9 cellular contexts compared by ENCODE assay signal in the genomic region with DNA sequence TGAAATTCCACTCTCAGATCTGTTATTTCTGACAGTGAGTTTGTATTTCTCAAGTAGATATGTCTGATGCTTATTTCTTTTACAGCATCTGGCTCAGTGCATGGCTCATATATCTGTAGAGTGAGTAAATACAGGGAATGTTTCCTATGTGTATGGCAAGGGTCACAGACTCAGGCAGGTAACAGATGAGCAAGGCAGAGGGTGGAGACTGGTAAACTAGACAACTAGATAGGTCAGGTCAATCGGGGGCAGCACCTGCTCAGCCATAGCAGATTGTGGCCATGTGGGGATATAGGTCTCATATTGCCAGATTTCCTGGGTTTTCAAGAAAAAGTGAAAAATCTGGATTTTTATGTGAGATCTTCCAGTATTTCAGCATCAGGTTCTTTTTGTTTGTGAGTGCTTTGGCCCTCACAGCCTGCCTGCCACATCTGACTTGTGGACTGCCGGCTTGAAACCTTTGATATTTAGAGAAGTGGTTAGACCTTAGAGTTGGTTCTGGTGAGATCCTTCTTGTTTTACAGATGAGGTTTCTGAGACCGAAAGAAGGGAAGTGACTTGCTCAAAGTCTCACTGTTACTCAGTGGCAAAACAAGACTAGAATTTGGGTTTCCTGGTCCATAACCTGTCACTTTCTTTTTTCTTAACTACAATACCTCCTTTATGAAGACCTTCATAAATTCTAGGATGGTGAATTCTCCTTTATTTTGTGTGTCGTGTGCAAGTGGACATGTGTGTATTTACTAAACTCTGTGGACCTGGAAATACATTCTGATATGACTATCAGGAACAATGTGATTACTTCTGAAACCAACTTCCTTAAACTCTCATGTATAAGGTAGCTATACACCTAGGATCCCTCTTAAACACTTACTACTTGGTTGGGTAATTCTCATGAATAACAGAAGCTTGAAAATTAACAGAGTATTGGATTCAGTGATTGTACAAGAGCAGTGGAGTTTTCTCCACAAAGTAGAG. TPM values are rescaled to one million over a fixed set of nuclear protein-coding genes. Genes with fewer than 3 reads are reported as not detected.
A peak's percentile ranks its signal among the peaks of the same experiment; 100 is the strongest.
DNase-seq lines count a peak whose midpoint lies in the region; ATAC-seq and TF ChIP-seq lines count a peak whose summit lies in the region.
"Had no signal": no experiment of that assay in that cellular context is flagged by ENCODE, and none has a peak within 500 bp of the region (broad histone marks: within the 10 kb centered on the region; RNA-seq: fewer than 3 reads in every experiment).

No MANE protein-coding gene starts in this region.

- no peak for TF ChIP-seq POLR2A in prostate gland (IDR thresholded peaks at IDR 0.05)

- no peaks in the 10 kb centered on the region for H3K27me3 ChIP-seq in CD8-positive, alpha-beta T cell (ENCODE audit: insufficient read depth, low read length)
- no peaks in the 10 kb centered on the region for H3K27me3 ChIP-seq in prostate gland (replicated peaks; ENCODE audit: insufficient read depth)

- H3K27me3 Mint-ChIP-seq in CD8-positive, alpha-beta T cell (ENCODE audit: low read depth), result no peaks in the 10 kb centered on the region
- no peaks in the 10 kb centered on the region for H3K27me3 Mint-ChIP-seq in activated CD8-positive, alpha-beta T cell treated with anti-CD3 and anti-CD28 coated beads for 36 hours

- peak overlapping the region; percentile 82 for H3K27ac Mint-ChIP-seq in CD8-positive, alpha-beta T cell
- H3K27ac Mint-ChIP-seq in activated CD8-positive, alpha-beta T cell treated with anti-CD3 and anti-CD28 coated beads for 36 hours, result peak overlapping the region; percentile 60

- peak; percentile 33 for ATAC-seq in CD8-positive, alpha-beta T cell
- ATAC-seq in GM19395 (IDR thresholded peaks at IDR 0.05; ENCODE audit: unreplicated experiment) (peak; percentile 73), HG03196 (IDR thresholded peaks at IDR 0.05; ENCODE audit: unreplicated experiment) (peak; percentile 77)
- ATAC-seq in activated CD8-positive, alpha-beta T cell treated with anti-CD3 and anti-CD28 coated beads for 36 hours, result peak; percentile 78

- H3K9me3 ChIP-seq in CD8-positive, alpha-beta T cell (ENCODE audit: low read length), result no peaks in the 10 kb centered on the region
- no peaks in the 10 kb centered on the region for H3K9me3 ChIP-seq in prostate gland

- DNase-seq in CD8-positive, alpha-beta T cell, result no peak
- peak; percentile 56 for DNase-seq in activated CD8-positive, alpha-beta T cell treated with anti-CD3 and anti-CD28 coated beads for 36 hours
- DNase-seq in NCI-H1105 treated with DMSO at 0.1 percent for 48 hours (lab: John Stamatoyannopoulos, UW) (no peak), prostate gland (ENCODE audit: low spot score) (no peak), NCI-H524 (lab: John Stamatoyannopoulos, UW) (no peak)
- DNase-seq in activated CD4-positive, CD25-positive, alpha-beta regulatory T cell treated with anti-CD3 and anti-CD28 coated beads, Interleukin-2, amount 50 U/mL, for 72 hours, result no peak
- DNase-seq: NCI-H1694 treated with DMSO at 0.1 percent for 48 hours had no signal

- CTCF ChIA-PET in CD8-positive, alpha-beta T cell (lab: Charles Lee), result interaction anchor here (0.9 to 6.9 kb wide), 5 partner anchors 11 to 233 kb away, joined by 3 to 30 read pairs (median 5); no protein-coding TSS in a partner anchor
- CTCF ChIA-PET in activated CD8-positive, alpha-beta T cell treated with anti-CD3 and anti-CD28 coated beads for 36 hours (lab: Charles Lee), result interaction anchor here (0.9 to 2.3 kb wide), 3 partner anchors 13 to 20 kb away, joined by 3 to 19 read pairs (median 6); no protein-coding TSS in a partner anchor

- TF ChIP-seq CTCF in CD8-positive, alpha-beta T cell (IDR thresholded peaks at IDR 0.05), result no peak
- TF ChIP-seq CTCF in activated CD8-positive, alpha-beta T cell treated with anti-CD3 and anti-CD28 coated beads for 36 hours (IDR thresholded peaks at IDR 0.05), result no peak
- TF ChIP-seq CTCF in prostate gland (IDR thresholded peaks at IDR 0.05), result no peak

- H3K36me3 ChIP-seq in CD8-positive, alpha-beta T cell (ENCODE audit: insufficient read depth, low read length), result peaks cover 3% of the 10 kb centered on the region
- H3K36me3 ChIP-seq in prostate gland, result no peaks in the 10 kb centered on the region

- H3K4me3 Mint-ChIP-seq in CD8-positive, alpha-beta T cell, result no peak overlapping the region
- peak overlapping the region; percentile 0 for H3K4me3 Mint-ChIP-seq in activated CD8-positive, alpha-beta T cell treated with anti-CD3 and anti-CD28 coated beads for 36 hours

- POLR2A ChIA-PET in CD8-positive, alpha-beta T cell (lab: Charles Lee), result no interaction called here
- POLR2A ChIA-PET in activated CD8-positive, alpha-beta T cell treated with anti-CD3 and anti-CD28 coated beads for 36 hours (lab: Charles Lee), result interaction anchor here (0.8 to 1.1 kb wide), 3 partner anchors 19 to 791 kb away, joined by 3 to 4 read pairs (median 4); no protein-coding TSS in a partner anchor

- WGBS in prostate gland, result 88% methylated on average over 4 of the region's 4 CpGs

- H3K27ac ChIP-seq in CD8-positive, alpha-beta T cell (ENCODE audit: low read depth, low read length), result no peak overlapping the region
- H3K27ac ChIP-seq in prostate gland, result no peak overlapping the region

- no peaks in the 10 kb centered on the region for H3K9me3 Mint-ChIP-seq in CD8-positive, alpha-beta T cell
- H3K9me3 Mint-ChIP-seq in activated CD8-positive, alpha-beta T cell treated with anti-CD3 and anti-CD28 coated beads for 36 hours, result no peaks in the 10 kb centered on the region

- H3K4me3 ChIP-seq in CD8-positive, alpha-beta T cell (ENCODE audit: low read depth, low read length), result no peak overlapping the region
- no peak overlapping the region for H3K4me3 ChIP-seq in prostate gland

- intact Hi-C loops in CD8-positive, alpha-beta T cell (cut with DNase I, micrococcal nuclease), result no loop called here
- intact Hi-C loops in activated CD8-positive, alpha-beta T cell treated with anti-CD3 and anti-CD28 coated beads for 36 hours (cut with micrococcal nuclease), result no loop called here
- intact Hi-C loops in prostate gland (cut with DNase I), result no loop called here

- peaks cover 11% of the 10 kb centered on the region for H3K36me3 Mint-ChIP-seq in CD8-positive, alpha-beta T cell
- H3K36me3 Mint-ChIP-seq in activated CD8-positive, alpha-beta T cell treated with anti-CD3 and anti-CD28 coated beads for 36 hours (ENCODE audit: low read depth), result peaks cover 8% of the 10 kb centered on the region

- peaks cover 65% of the 10 kb centered on the region for H3K4me1 Mint-ChIP-seq in CD8-positive, alpha-beta T cell (ENCODE audit: low read depth)
- H3K4me1 Mint-ChIP-seq in activated CD8-positive, alpha-beta T cell treated with anti-CD3 and anti-CD28 coated beads for 36 hours (ENCODE audit: low read depth), result peaks cover 64% of the 10 kb centered on the region

- peaks cover 54% of the 10 kb centered on the region for H3K4me1 ChIP-seq in CD8-positive, alpha-beta T cell (ENCODE audit: insufficient read depth, low read length)
- peaks cover 7% of the 10 kb centered on the region for H3K4me1 ChIP-seq in prostate gland (replicated peaks)

RNA-seq across cellular contexts. Expression of gene PROX2, which starts 34.4 kb away (rescaled TPM):
- under 1 TPM; 0.31 to 0.43 TPM for total RNA-seq in CD8-positive, alpha-beta T cell
- total RNA-seq in activated CD8-positive, alpha-beta T cell treated with anti-CD3 and anti-CD28 coated beads for 36 hours, result under 1 TPM; 0.38 to 0.65 TPM
- total RNA-seq in prostate gland, result not detected

RNA-seq across cellular contexts. Expression of gene DLST, which starts 40.2 kb away (rescaled TPM):
- total RNA-seq in CD8-positive, alpha-beta T cell, result 100 to 1,000 TPM; 142 to 156 TPM
- 100 to 1,000 TPM; 110 to 113 TPM for total RNA-seq in activated CD8-positive, alpha-beta T cell treated with anti-CD3 and anti-CD28 coated beads for 36 hours
- 10 to 100 TPM; 44.9 to 93.0 TPM for total RNA-seq in prostate gland
